ENCODE assay signal across 1 cellular context in genomic region chr12:52515927-52516831, GRCh38.
TF ChIP-seq lines count a peak whose summit lies in the region.

No MANE protein-coding gene starts in this region.

TF ChIP-seq in HEK293, 187 proteins besides CTCF, POLR2A, EP300 and RAD21 (continued from another document):
- TF ChIP-seq ZNF362 (tag by site-specific recombination; IDR thresholded peaks at IDR 0.05) (no peak), ZNF133 (tag by site-specific recombination; IDR thresholded peaks at IDR 0.05) (peak; percentile 53; the same call in 1 of the 2 replicates), ZNF398 (tag by site-specific recombination; IDR thresholded peaks at IDR 0.05) (peak; percentile 72)
